In genomic region chr1:16205333-16205671, GRCh38 we compare ENCODE assay signal across 16 cellular contexts. TPM values are rescaled to one million over a fixed set of nuclear protein-coding genes. Genes with fewer than 3 reads are reported as not detected.
A peak's percentile ranks its signal among the peaks of the same experiment; 100 is the strongest.
DNase-seq lines count a peak whose midpoint lies in the region; ATAC-seq and TF ChIP-seq lines count a peak whose summit lies in the region.
"Had no signal": no experiment of that assay in that cellular context is flagged by ENCODE, and none has a peak within 500 bp of the region (broad histone marks: within the 10 kb centered on the region; RNA-seq: fewer than 3 reads in every experiment).

No MANE protein-coding gene starts in this region.

- TF ChIP-seq EP300 in esophagus muscularis mucosa (IDR thresholded peaks at IDR 0.05) (no peak), stomach (IDR thresholded peaks at IDR 0.05) (no peak)

- peak overlapping the region; percentile 45 for H3K4me3 Mint-ChIP-seq in activated T-cell treated with anti-CD3 and anti-CD28 coated beads, Interleukin-2, amount 50 U/mL, for 4 hours
- peak overlapping the region in 1 of 2 donors; percentile 33 for H3K4me3 Mint-ChIP-seq in activated T-cell treated with anti-CD3 and anti-CD28 coated beads, Interleukin-2, amount 50 U/mL, for 72 hours

- H3K27me3 Mint-ChIP-seq in activated T-cell treated with anti-CD3 and anti-CD28 coated beads, Interleukin-2, amount 50 U/mL, for 4 hours (ENCODE audit: low read depth), result no peaks in the 10 kb centered on the region
- no peaks in the 10 kb centered on the region for H3K27me3 Mint-ChIP-seq in activated T-cell treated with anti-CD3 and anti-CD28 coated beads, Interleukin-2, amount 50 U/mL, for 72 hours (ENCODE audit: low read depth)
- H3K27me3 Mint-ChIP-seq: stimulated activated naive CD8-positive, alpha-beta T cell treated with anti-CD3 and anti-CD28 coated beads, Interleukin-15, Interleukin-2, amounts not matched to agents 100 ng/mL and 50 ng/mL, for 24 hours had no signal

- H3K9me3 Mint-ChIP-seq in activated T-cell treated with anti-CD3 and anti-CD28 coated beads, Interleukin-2, amount 50 U/mL, for 4 hours, result no peaks in the 10 kb centered on the region
- H3K9me3 Mint-ChIP-seq in activated T-cell treated with anti-CD3 and anti-CD28 coated beads, Interleukin-2, amount 50 U/mL, for 72 hours, result no peaks in the 10 kb centered on the region
- H3K9me3 Mint-ChIP-seq: activated naive CD4-positive, alpha-beta T cell treated with anti-CD3 and anti-CD28 coated beads, Interleukin-2, amount 50 U/mL, for 72 hours; stimulated activated naive CD8-positive, alpha-beta T cell treated with anti-CD3 and anti-CD28 coated beads, Interleukin-15, Interleukin-2, amounts not matched to agents 100 ng/mL and 50 ng/mL, for 24 hours had no signal

- POLR2A ChIA-PET in Panc1 (lab: Charles Lee), result no interaction called here

- CTCF ChIA-PET in Panc1 (lab: Charles Lee), result interaction anchor here (0.7 kb wide), 1 partner anchor 221 kb away, joined by 3 read pairs; no protein-coding TSS in a partner anchor

- H3K27ac ChIP-seq in Panc1 (ENCODE audit: low read length) (0 out of 2 replicates have a peak overlapping the region, but pooled peaks have one; percentile 87), esophagus muscularis mucosa (replicated peaks in 1 of 4) (peak overlapping the region in 3 of 4 donors; percentile 80 to 93 (median 90)), stomach (peak overlapping the region in 3 of 5 donors; percentile 91 to 98 (median 96))

- TF ChIP-seq POLR2A in esophagus muscularis mucosa (IDR thresholded peaks at IDR 0.05; ENCODE audit: low read depth) (no peak), stomach (IDR thresholded peaks at IDR 0.05) (no peak)

- H3K9me3 ChIP-seq in Panc1 (ENCODE audit: control insufficient read depth, insufficient read depth, low read depth, low read length) (no peaks in the 10 kb centered on the region), esophagus muscularis mucosa (no peaks in the 10 kb centered on the region), stomach (no peaks in the 10 kb centered on the region)
- H3K9me3 ChIP-seq: ovary had no signal

- H3K27ac Mint-ChIP-seq in activated T-cell treated with anti-CD3 and anti-CD28 coated beads, Interleukin-2, amount 50 U/mL, for 72 hours, result no peak overlapping the region
- H3K27ac Mint-ChIP-seq: stimulated activated naive CD8-positive, alpha-beta T cell treated with anti-CD3 and anti-CD28 coated beads, Interleukin-15, Interleukin-2, amounts not matched to agents 100 ng/mL and 50 ng/mL, for 24 hours had no signal

- TSS peak; percentile 33 for BruUV-seq in Panc1 (replicated peaks; lab: Mats Ljungman, UMichigan)

- DNase-seq in activated T-cell treated with anti-CD3 and anti-CD28 coated beads, Interleukin-2, amount 50 U/mL, for 4 hours, result no peak
- no peak for DNase-seq in activated T-cell treated with anti-CD3 and anti-CD28 coated beads, Interleukin-2, amount 50 U/mL, for 72 hours
- DNase-seq in Panc1 (ENCODE audit: low read depth, low spot score), result no peak
- no peak for DNase-seq in esophagus muscularis mucosa (ENCODE audit: extremely low spot score)
- DNase-seq in stomach, result no peak
- no peak for DNase-seq in T-helper 1 cell
- DNase-seq in germinal center (ENCODE audit: low spot score), result no peak
- DNase-seq: C1 segment of cervical spinal cord, DMS 273 treated with DMSO at 0.1 percent for 48 hours, GF-D8, SW 1271 had no signal

- peaks cover 11% of the 10 kb centered on the region for H3K4me1 Mint-ChIP-seq in activated T-cell treated with anti-CD3 and anti-CD28 coated beads, Interleukin-2, amount 50 U/mL, for 4 hours (ENCODE audit: low read depth)
- H3K4me1 Mint-ChIP-seq in activated T-cell treated with anti-CD3 and anti-CD28 coated beads, Interleukin-2, amount 50 U/mL, for 72 hours (ENCODE audit: low read depth), result peaks cover 5% of the 10 kb centered on the region

- intact Hi-C loops in Panc1 (cut with micrococcal nuclease; ENCODE audit: unreplicated experiment) (no loop called here), esophagus muscularis mucosa (cut with DNase I) (loop anchor here (5.0 kb wide), 2 partner anchors 42 to 157 kb away; no protein-coding TSS in a partner anchor), stomach (cut with DNase I; ENCODE audit: low total_unique reads) (no loop called here)

- H3K4me3 ChIP-seq in Panc1 (ENCODE audit: low read depth in 2 of 2, low read length in 2 of 2), result no peak overlapping the region
- no peak overlapping the region for H3K4me3 ChIP-seq in esophagus muscularis mucosa
- no peak overlapping the region for H3K4me3 ChIP-seq in stomach

- TF ChIP-seq CTCF in Panc1 (IDR thresholded peaks at IDR 0.05) (no peak), esophagus muscularis mucosa (IDR thresholded peaks at IDR 0.05) (no peak), stomach (IDR thresholded peaks at IDR 0.05) (no peak)

- in situ Hi-C loops in Panc1 (cut with HindIII; ENCODE audit: low pct_unique_long_range_greater_than_20kb, low sequenced_read_pairs), result no loop called here

- 90% methylated on average over 9 of the region's 11 CpGs for WGBS in esophagus muscularis mucosa
- 90 to 96% (median 94%) methylated on average over 10 to 11 of the region's 11 CpGs for WGBS in stomach, 5 donors

- H3K27me3 ChIP-seq in Panc1 (ENCODE audit: control insufficient read depth, insufficient read depth, low read length) (no peaks in the 10 kb centered on the region), esophagus muscularis mucosa (no peaks in the 10 kb centered on the region), stomach (no peaks in the 10 kb centered on the region)
- H3K27me3 ChIP-seq: hepatocyte, ovary had no signal

- peaks cover 22% of the 10 kb centered on the region for H3K4me1 ChIP-seq in Panc1 (ENCODE audit: control insufficient read depth, insufficient read depth, low read length)
- H3K4me1 ChIP-seq in esophagus muscularis mucosa, result peaks cover 10 to 28% (median 23%) of the 10 kb centered on the region in 4 donors
- H3K4me1 ChIP-seq in stomach, result peaks cover 22 to 46% (median 41%) of the 10 kb centered on the region in 4 donors

- peaks cover 9% of the 10 kb centered on the region for H3K36me3 Mint-ChIP-seq in activated T-cell treated with anti-CD3 and anti-CD28 coated beads, Interleukin-2, amount 50 U/mL, for 4 hours (ENCODE audit: insufficient read depth)
- no peaks in the 10 kb centered on the region for H3K36me3 Mint-ChIP-seq in activated T-cell treated with anti-CD3 and anti-CD28 coated beads, Interleukin-2, amount 50 U/mL, for 72 hours (ENCODE audit: insufficient read depth in 2 of 2)
- H3K36me3 Mint-ChIP-seq: activated naive CD4-positive, alpha-beta T cell treated with anti-CD3 and anti-CD28 coated beads, Interleukin-2, amount 50 U/mL, for 72 hours had no signal

- no peak for ATAC-seq in activated T-cell treated with anti-CD3 and anti-CD28 coated beads, Interleukin-2, amount 50 U/mL, for 4 hours
- ATAC-seq in activated T-cell treated with anti-CD3 and anti-CD28 coated beads, Interleukin-2, amount 50 U/mL, for 72 hours (replicated peaks in 1 of 2), result no peak
- no peak for ATAC-seq in Panc1
- no peak for ATAC-seq in HG03354 (IDR thresholded peaks at IDR 0.05; ENCODE audit: poor library complexity, severe bottlenecking, unreplicated experiment)
- ATAC-seq: activated naive CD4-positive, alpha-beta T cell treated with anti-CD3 and anti-CD28 coated beads, Interleukin-2, amount 50 U/mL, for 72 hours had no signal

- no peaks in the 10 kb centered on the region; the same call in 1 of the 2 replicates for H3K36me3 ChIP-seq in Panc1 (ENCODE audit: control insufficient read depth, insufficient read depth, low read length)
- peaks cover 0 to 15% (median 4%) of the 10 kb centered on the region in 4 donors for H3K36me3 ChIP-seq in esophagus muscularis mucosa
- peaks cover 0 to 43% (median 19%) of the 10 kb centered on the region in 4 donors for H3K36me3 ChIP-seq in stomach
- H3K36me3 ChIP-seq: ovary had no signal

RNA-seq across cellular contexts. Expression of gene ARHGEF19, which starts 7.2 kb away (rescaled TPM):
- 10 to 100 TPM; 10.6 to 16.6 (median 11.1) TPM for total RNA-seq in activated T-cell treated with anti-CD3 and anti-CD28 coated beads, Interleukin-2, amount 50 U/mL, for 4 hours
- total RNA-seq in activated T-cell treated with anti-CD3 and anti-CD28 coated beads, Interleukin-2, amount 50 U/mL, for 72 hours, result 1 to 10 TPM; 7.0 to 9.9 TPM
- 21.6 TPM for total RNA-seq in Panc1 (2021; ENCODE audit: unreplicated experiment)
- 29.2 TPM for polyA plus RNA-seq in Panc1 (2012; ENCODE audit: insufficient read length)
- total RNA-seq in esophagus muscularis mucosa, result 1 to 10 TPM; 3.3 to 4.6 (median 3.9) TPM
- total RNA-seq in stomach, result 10 to 100 TPM in 2 of 5 donors, 1 to 10 TPM in 3; 3.5 to 17.4 (median 8.1) TPM
- polyA plus RNA-seq in stomach, result 10 to 100 TPM in 1 of 3 donors, 1 to 10 TPM in 2; 9.5 to 20.1 (median 9.5) TPM

RNA-seq across cellular contexts. Expression of gene CPLANE2, which starts 31.7 kb away (rescaled TPM):
- total RNA-seq in activated T-cell treated with anti-CD3 and anti-CD28 coated beads, Interleukin-2, amount 50 U/mL, for 4 hours, result 1 to 10 TPM; 5.0 to 7.1 (median 6.5) TPM
- total RNA-seq in activated T-cell treated with anti-CD3 and anti-CD28 coated beads, Interleukin-2, amount 50 U/mL, for 72 hours, result 1 to 10 TPM; 3.0 to 7.8 TPM
- 17.8 TPM for total RNA-seq in Panc1 (2021; ENCODE audit: unreplicated experiment)
- polyA plus RNA-seq in Panc1 (2012; ENCODE audit: insufficient read length), result 13.0 TPM
- 10 to 100 TPM in 2 of 4 donors, 1 to 10 TPM in 2; 7.5 to 26.0 (median 12.2) TPM for total RNA-seq in esophagus muscularis mucosa
- 10 to 100 TPM in 1 of 5 donors, 1 to 10 TPM in 2, under 1 TPM in 1, not detected in 1; 0.45 to 18.8 (median 2.7) TPM for total RNA-seq in stomach
- 1 to 10 TPM; 1.8 to 3.4 (median 2.3) TPM for polyA plus RNA-seq in stomach

RNA-seq across cellular contexts. Expression of gene EPHA2, which starts 49.4 kb away (rescaled TPM):
- under 1 TPM; 0.29 to 0.35 (median 0.33) TPM for total RNA-seq in activated T-cell treated with anti-CD3 and anti-CD28 coated beads, Interleukin-2, amount 50 U/mL, for 4 hours
- under 1 TPM in 1 of 2 donors, not detected in 1; 0.43 TPM for total RNA-seq in activated T-cell treated with anti-CD3 and anti-CD28 coated beads, Interleukin-2, amount 50 U/mL, for 72 hours
- total RNA-seq in Panc1 (2021; ENCODE audit: unreplicated experiment), result 263 TPM
- polyA plus RNA-seq in Panc1 (2012; ENCODE audit: insufficient read length), result 254 TPM
- total RNA-seq in esophagus muscularis mucosa, result 10 to 100 TPM in 2 of 4 donors, 1 to 10 TPM in 2; 5.8 to 15.7 (median 11.3) TPM
- 100 to 1,000 TPM in 1 of 5 donors, 10 to 100 TPM in 3, 1 to 10 TPM in 1; 6.7 to 200 (median 42.7) TPM for total RNA-seq in stomach
- polyA plus RNA-seq in stomach, result 10 to 100 TPM in 2 of 3 donors, 1 to 10 TPM in 1; 4.6 to 30.4 (median 11.0) TPM

Comparison
In these comparisons a context has a peak if more than half of its experiments do, and no peak if none do; other contexts are left out.
1. RNA of gene EPHA2, which starts 49.4 kb away (total RNA-seq): 263 TPM in Panc1 (single experiment), 6.7 to 200 TPM in stomach and 5.8 to 15.7 TPM in esophagus muscularis mucosa; 0.43 TPM in activated T-cell treated with anti-CD3 and anti-CD28 coated beads, Interleukin-2, amount 50 U/mL, for 72 hours and 0.29 to 0.35 TPM in activated T-cell treated with anti-CD3 and anti-CD28 coated beads, Interleukin-2, amount 50 U/mL, for 4 hours; every median in the first group is over 4 times any median in the second.
2. Peak in every context shown above with its lines, with median percentiles within 50 percentile points of each other: H3K27ac ChIP-seq.